In the genomic region with DNA sequence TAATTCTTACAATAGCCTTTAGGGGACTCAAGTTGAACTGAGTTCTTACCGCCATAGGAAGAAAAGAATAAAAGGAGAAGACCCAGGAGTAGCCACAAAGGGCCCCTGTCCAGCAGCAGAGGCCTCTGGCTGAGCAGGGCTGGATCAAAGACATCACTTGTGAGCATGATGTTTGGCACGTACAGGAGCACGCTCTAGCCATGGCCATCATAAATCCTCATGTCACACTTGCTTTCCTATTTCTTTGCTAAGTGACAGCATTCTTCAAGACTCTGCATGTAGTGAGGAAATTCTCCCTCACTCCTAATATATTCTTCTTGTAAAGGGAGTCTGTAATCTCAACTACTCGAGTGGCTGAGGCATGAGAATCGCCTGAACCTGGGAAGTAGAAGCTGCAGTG, we compare ENCODE assay signal across 27 cellular contexts. TPM values are rescaled to one million over a fixed set of nuclear protein-coding genes. Genes with fewer than 3 reads are reported as not detected.
DNase-seq lines count a peak whose midpoint lies in the region; ATAC-seq, FAIRE-seq and TF ChIP-seq lines count a peak whose summit lies in the region.
"Had no signal": no experiment of that assay in that cellular context is flagged by ENCODE, and none has a peak within 500 bp of the region (broad histone marks: within the 10 kb centered on the region; RNA-seq: fewer than 3 reads in every experiment).

No MANE protein-coding gene starts in this region.

- 16% methylated on average over 5 of the region's 5 CpGs for WGBS in HepG2 (ENCODE audit: low lambda C conversion rate)
- WGBS in right lobe of liver (ENCODE audit: insufficient coverage, low coverage, low lambda C conversion rate, missing lambda C conversion rate): 33% methylated on average over 4 of the region's 5 CpGs

- in situ Hi-C loops in HepG2 (cut with HindIII; ENCODE audit: extremely low pct_ligation_motif_present, low pct_unique_long_range_greater_than_20kb): no loop called here

- H3K4me2 ChIP-seq in HepG2 (ENCODE audit: low read depth, low read length) (peak overlapping the region; percentile 24; the same call in 1 of the 2 replicates), neural progenitor cell (peak overlapping the region; percentile 38), Karpas-422 (ENCODE audit: low read depth, low read length, poor library complexity, severe bottlenecking) (no peak overlapping the region)

- H4K20me1 ChIP-seq in HepG2 (ENCODE audit: insufficient read depth, low read length) (no peaks in the 10 kb centered on the region), neural progenitor cell (ENCODE audit: low read depth) (no peaks in the 10 kb centered on the region), Karpas-422 (ENCODE audit: insufficient read depth, low read depth, low read length) (no peaks in the 10 kb centered on the region)

- no peaks in the 10 kb centered on the region for H3K9me2 ChIP-seq in Karpas-422 (replicated peaks; ENCODE audit: insufficient read depth, low read length)

- no peak for TF ChIP-seq RAD21 in HepG2 (CRISPR knock-in tag; IDR thresholded peaks at IDR 0.05)

- H3K36me3 ChIP-seq in HepG2 (replicated peaks in 1 of 2; ENCODE audit: control insufficient read depth in 1 of 2, insufficient read depth in 2 of 2, low read length in 2 of 2) (no peaks in the 10 kb centered on the region), right lobe of liver (no peaks in the 10 kb centered on the region), neural progenitor cell (no peaks in the 10 kb centered on the region), Karpas-422 (ENCODE audit: insufficient read depth, low read length) (no peaks in the 10 kb centered on the region)
- H3K36me3 ChIP-seq: HAP-1 had no signal

- 0 out of 6 replicates have a peak overlapping the region, but pooled peaks of 1 of the 3 experiments have one; percentile 23 for H3K4me3 ChIP-seq in HepG2 (replicated peaks in 1 of 3; ENCODE audit: insufficient read depth in 1 of 3, low read depth in 2 of 3, low read length in 3 of 3)
- no peak overlapping the region for H3K4me3 ChIP-seq in right lobe of liver
- no peak overlapping the region for H3K4me3 ChIP-seq in neural progenitor cell
- H3K4me3 ChIP-seq in Karpas-422 (ENCODE audit: low read length): no peak overlapping the region
- H3K4me3 ChIP-seq: HAP-1 had no signal

- H3K9me3 Mint-ChIP-seq in neural progenitor cell: peaks cover 7% of the 10 kb centered on the region

- H3K4me1 Mint-ChIP-seq in neural progenitor cell: peaks cover 15% of the 10 kb centered on the region

- no peaks in the 10 kb centered on the region for H3F3A ChIP-seq in neural progenitor cell (ENCODE audit: low read depth)

- H3K4me1 ChIP-seq in HepG2 (ENCODE audit: insufficient read depth, low read length) (peaks cover 7% of the 10 kb centered on the region), right lobe of liver (no peaks in the 10 kb centered on the region), neural progenitor cell (peaks cover 12% of the 10 kb centered on the region), Karpas-422 (ENCODE audit: low read length) (no peaks in the 10 kb centered on the region)
- H3K4me1 ChIP-seq: HAP-1 had no signal

- no peak for DNase-seq in HepG2 (ENCODE audit: low spot score)
- DNase-seq in right lobe of liver: no peak
- peak; percentile 68 for DNase-seq in left kidney (ENCODE audit: low read depth, low spot score)
- peak; percentile 30 for DNase-seq in neural progenitor cell (ENCODE audit: low spot score)
- no peak for DNase-seq in DMS114 treated with DMSO at 0.1 percent for 48 hours (lab: John Stamatoyannopoulos, UW; ENCODE audit: unreplicated experiment)
- no peak for DNase-seq in OCI-M1 (lab: John Stamatoyannopoulos, UW)
- DNase-seq in Karpas-422: no peak
- DNase-seq: 8988T, AML-193, DMS53, IMR-90, Kasumi-1, NCI-H1417, NCI-H1694 treated with DMSO at 0.1 percent for 48 hours, NCI-H2081 treated with DMSO at 0.1 percent for 48 hours, NCI-H2171 treated with DMSO at 0.1 percent for 48 hours, NCI-H526, Right ventricle myocardium superior had no signal

- H3K27ac ChIP-seq in HepG2 (ENCODE audit: extremely low read length, insufficient read depth, low read length) (no peak overlapping the region), right lobe of liver (no peak overlapping the region), neural progenitor cell (no peak overlapping the region), Karpas-422 (ENCODE audit: low read length) (no peak overlapping the region)
- H3K27ac ChIP-seq: C4-2B, HL-60 had no signal

- CTCF ChIA-PET in HepG2 (lab: Yijun Ruan, JAX; ENCODE audit: low intra/inter-chr PET ratio, low total read pairs): no interaction called here

- POLR2A ChIA-PET in HepG2 (lab: Yijun Ruan, JAX): no interaction called here

- H3K79me2 ChIP-seq in HepG2 (ENCODE audit: insufficient read depth, low read length) (no peaks in the 10 kb centered on the region), neural progenitor cell (ENCODE audit: low read depth) (no peaks in the 10 kb centered on the region), Karpas-422 (ENCODE audit: low read length) (no peaks in the 10 kb centered on the region)

- intact Hi-C loops in HepG2 (cut with micrococcal nuclease; ENCODE audit: unreplicated experiment) (no loop called here), right lobe of liver (cut with DNase I) (no loop called here)

- no peaks in the 10 kb centered on the region for H3K36me3 Mint-ChIP-seq in neural progenitor cell

- H2AFZ ChIP-seq in HepG2 (ENCODE audit: low read length) (no peak overlapping the region), neural progenitor cell (replicated peaks) (peak overlapping the region; percentile 58), Karpas-422 (ENCODE audit: low read length) (no peak overlapping the region)

- H3K4me3 Mint-ChIP-seq in neural progenitor cell: no peak overlapping the region

- H3K27me3 Mint-ChIP-seq in neural progenitor cell (ENCODE audit: insufficient read depth, low read depth): peaks cover 10% of the 10 kb centered on the region

- BruUV-seq in HepG2 (replicated peaks; lab: Mats Ljungman, UMichigan): no TSS peak

- no peak for TF ChIP-seq EP300 in HepG2 (IDR thresholded peaks at IDR 0.05; ENCODE audit: low read depth in 2 of 2, low read length in 2 of 2)
- TF ChIP-seq EP300 in HepG2 (CRISPR knock-in tag; IDR thresholded peaks at IDR 0.05; ENCODE audit: borderline replicate concordance): no peak

- no peak for TF ChIP-seq POLR2A in HepG2 (IDR thresholded peaks at IDR 0.05; ENCODE audit: insufficient read depth in 1 of 2, low read depth in 2 of 2, low read length in 2 of 2)
- no peak for TF ChIP-seq POLR2A in right lobe of liver (IDR thresholded peaks at IDR 0.05)

- H3K27ac Mint-ChIP-seq in neural progenitor cell: peak overlapping the region; percentile 52

- H3K9ac ChIP-seq in HepG2 (ENCODE audit: insufficient read depth, low read depth, low read length) (no peak overlapping the region), neural progenitor cell (no peak overlapping the region), Karpas-422 (ENCODE audit: low read length) (no peak overlapping the region)

- H3K27me3 ChIP-seq in HepG2 (ENCODE audit: control insufficient read depth in 1 of 2, insufficient read depth in 2 of 2, low read length in 2 of 2) (peaks cover 0 to 5% of the 10 kb centered on the region in 2 experiments; a peak in 1 of 5 replicates), right lobe of liver (no peaks in the 10 kb centered on the region), neural progenitor cell (no peaks in the 10 kb centered on the region), Karpas-422 (ENCODE audit: low read length) (no peaks in the 10 kb centered on the region)

- TF ChIP-seq CTCF in HepG2 (CRISPR knock-in tag; IDR thresholded peaks at IDR 0.05): no peak
- TF ChIP-seq CTCF in right lobe of liver (IDR thresholded peaks at IDR 0.05): no peak
- no peak for TF ChIP-seq CTCF in neural progenitor cell (IDR thresholded peaks at IDR 0.05)

- peak; percentile 50; the same call in 1 of the 3 replicates for ATAC-seq in HepG2
- no peak for ATAC-seq in right lobe of liver
- ATAC-seq in HG03378 (IDR thresholded peaks at IDR 0.05; ENCODE audit: unreplicated experiment): no peak

- FAIRE-seq in HepG2 (lab: Jason Lieb, UNC): no peak

- H3K9me3 ChIP-seq in HepG2 (ENCODE audit: low read length) (no peaks in the 10 kb centered on the region), right lobe of liver (no peaks in the 10 kb centered on the region), neural progenitor cell (ENCODE audit: low read depth) (no peaks in the 10 kb centered on the region), Karpas-422 (ENCODE audit: low read length) (no peaks in the 10 kb centered on the region)
- H3K9me3 ChIP-seq: HAP-1 had no signal

RNA-seq across cellular contexts. Expression of a gene that starts 15.7 kb away (rescaled TPM):
- total RNA-seq in HepG2 (2016; rRNA removed; fragmentation: Illumina TruSeq; extraction: Trizol) (not detected in 2 replicates), right lobe of liver (not detected), neural progenitor cell (ENCODE audit: low replicate concordance) (not detected in 2 replicates)
- not detected in 2 replicates for total RNA-seq in HepG2 (2016; cell fraction: cytosol; rRNA removed; fragmentation: Illumina TruSeq; extraction: Trizol; ENCODE audit: low read depth)
- not detected in 2 replicates for total RNA-seq in HepG2 (2016; cell fraction: insoluble cytoplasmic fraction; rRNA removed; fragmentation: Illumina TruSeq; extraction: Trizol)
- total RNA-seq in HepG2 (2016; cell fraction: membrane; rRNA removed; fragmentation: Illumina TruSeq; extraction: Trizol): not detected in 2 replicates
- not detected in 2 replicates for total RNA-seq in HepG2 (2016; cell fraction: nucleus; rRNA removed; fragmentation: Illumina TruSeq; extraction: Trizol)
- not detected in 2 replicates for polyA plus RNA-seq in HepG2 (2011; rRNA removed)
- not detected in 2 replicates for polyA plus RNA-seq in HepG2 (2011; cell fraction: cytosol; rRNA removed)
- polyA plus RNA-seq in HepG2 (2011; cell fraction: nucleus; rRNA removed): not detected in 2 replicates
- polyA plus RNA-seq in HepG2 (2012): not detected in 2 replicates
- not detected in 2 replicates for polyA plus RNA-seq in HepG2 (2016; cell fraction: cytosol; fragmentation: Illumina TruSeq; extraction: Trizol; ENCODE audit: low read depth)
- not detected in 2 replicates for polyA plus RNA-seq in HepG2 (2016; cell fraction: insoluble cytoplasmic fraction; fragmentation: Illumina TruSeq; extraction: Trizol; ENCODE audit: low read depth)
- polyA plus RNA-seq in HepG2 (2016; cell fraction: membrane; fragmentation: Illumina TruSeq; extraction: Trizol; ENCODE audit: low read depth): not detected in 2 replicates
- polyA plus RNA-seq in HepG2 (2016; cell fraction: nucleus; fragmentation: Illumina TruSeq; extraction: Trizol; ENCODE audit: insufficient read depth, low read depth): not detected in 2 replicates
- polyA minus RNA-seq in HepG2 (2011; rRNA and poly(A)+ RNA removed; ENCODE audit: low replicate concordance): not detected in 2 replicates
- polyA minus RNA-seq in HepG2 (2011; cell fraction: cytosol; rRNA and poly(A)+ RNA removed): not detected in 2 replicates
- polyA minus RNA-seq in HepG2 (2011; cell fraction: nucleus; rRNA and poly(A)+ RNA removed): not detected in 2 replicates
- not detected in 2 replicates for total RNA-seq in Karpas-422 (2014; rRNA removed; shearing (Covaris generic); ENCODE audit: low replicate concordance)
- total RNA-seq: HT1080, IMR-90, MCF 10A, OCI-LY7, Right ventricle myocardium superior, SK-MEL-5 had no signal
- polyA plus RNA-seq: AG04450, IMR-90 had no signal

RNA-seq across cellular contexts. Expression of a gene that starts 20.3 kb away (rescaled TPM):
- total RNA-seq in HepG2 (2016; rRNA removed; fragmentation: Illumina TruSeq; extraction: Trizol) (not detected in 2 replicates), right lobe of liver (not detected), neural progenitor cell (ENCODE audit: low replicate concordance) (0.13 and 0.25 TPM in 2 replicates)
- not detected in 2 replicates for total RNA-seq in HepG2 (2016; cell fraction: cytosol; rRNA removed; fragmentation: Illumina TruSeq; extraction: Trizol; ENCODE audit: low read depth)
- total RNA-seq in HepG2 (2016; cell fraction: insoluble cytoplasmic fraction; rRNA removed; fragmentation: Illumina TruSeq; extraction: Trizol): not detected in 2 replicates
- not detected in 2 replicates for total RNA-seq in HepG2 (2016; cell fraction: membrane; rRNA removed; fragmentation: Illumina TruSeq; extraction: Trizol)
- total RNA-seq in HepG2 (2016; cell fraction: nucleus; rRNA removed; fragmentation: Illumina TruSeq; extraction: Trizol): not detected in 2 replicates
- not detected in 2 replicates for polyA plus RNA-seq in HepG2 (2011; rRNA removed)
- polyA plus RNA-seq in HepG2 (2011; cell fraction: cytosol; rRNA removed): not detected in 2 replicates
- not detected in 2 replicates for polyA plus RNA-seq in HepG2 (2011; cell fraction: nucleus; rRNA removed)
- polyA plus RNA-seq in HepG2 (2012): not detected in 2 replicates
- not detected in 2 replicates for polyA plus RNA-seq in HepG2 (2016; cell fraction: cytosol; fragmentation: Illumina TruSeq; extraction: Trizol; ENCODE audit: low read depth)
- not detected in 2 replicates for polyA plus RNA-seq in HepG2 (2016; cell fraction: insoluble cytoplasmic fraction; fragmentation: Illumina TruSeq; extraction: Trizol; ENCODE audit: low read depth)
- not detected in 2 replicates for polyA plus RNA-seq in HepG2 (2016; cell fraction: membrane; fragmentation: Illumina TruSeq; extraction: Trizol; ENCODE audit: low read depth)
- not detected in 2 replicates for polyA plus RNA-seq in HepG2 (2016; cell fraction: nucleus; fragmentation: Illumina TruSeq; extraction: Trizol; ENCODE audit: insufficient read depth, low read depth)
- polyA minus RNA-seq in HepG2 (2011; rRNA and poly(A)+ RNA removed; ENCODE audit: low replicate concordance): not detected in 2 replicates
- polyA minus RNA-seq in HepG2 (2011; cell fraction: cytosol; rRNA and poly(A)+ RNA removed): not detected in 2 replicates
- polyA minus RNA-seq in HepG2 (2011; cell fraction: nucleus; rRNA and poly(A)+ RNA removed): not detected in 2 replicates
- total RNA-seq in Karpas-422 (2014; rRNA removed; shearing (Covaris generic); ENCODE audit: low replicate concordance): not detected in 2 replicates
- total RNA-seq: HT1080, IMR-90, MCF 10A, Right ventricle myocardium superior, SK-MEL-5 had no signal
- polyA plus RNA-seq: AG04450, IMR-90 had no signal

RNA-seq across cellular contexts. Expression of a gene that starts 33.5 kb away (rescaled TPM):
- total RNA-seq in HepG2 (2016; rRNA removed; fragmentation: Illumina TruSeq; extraction: Trizol) (not detected in 2 replicates), right lobe of liver (not detected), neural progenitor cell (ENCODE audit: low replicate concordance) (not detected in 2 replicates)
- not detected in 2 replicates for total RNA-seq in HepG2 (2016; cell fraction: cytosol; rRNA removed; fragmentation: Illumina TruSeq; extraction: Trizol; ENCODE audit: low read depth)
- not detected in 2 replicates for total RNA-seq in HepG2 (2016; cell fraction: insoluble cytoplasmic fraction; rRNA removed; fragmentation: Illumina TruSeq; extraction: Trizol)
- not detected in 2 replicates for total RNA-seq in HepG2 (2016; cell fraction: membrane; rRNA removed; fragmentation: Illumina TruSeq; extraction: Trizol)
- not detected in 2 replicates for total RNA-seq in HepG2 (2016; cell fraction: nucleus; rRNA removed; fragmentation: Illumina TruSeq; extraction: Trizol)
- not detected in 2 replicates for polyA plus RNA-seq in HepG2 (2011; rRNA removed)
- polyA plus RNA-seq in HepG2 (2011; cell fraction: cytosol; rRNA removed): not detected in 2 replicates
- polyA plus RNA-seq in HepG2 (2011; cell fraction: nucleus; rRNA removed): not detected in 2 replicates
- not detected in 2 replicates for polyA plus RNA-seq in HepG2 (2012)
- not detected in 2 replicates for polyA plus RNA-seq in HepG2 (2016; cell fraction: cytosol; fragmentation: Illumina TruSeq; extraction: Trizol; ENCODE audit: low read depth)
- polyA plus RNA-seq in HepG2 (2016; cell fraction: insoluble cytoplasmic fraction; fragmentation: Illumina TruSeq; extraction: Trizol; ENCODE audit: low read depth): not detected in 2 replicates
- not detected in 2 replicates for polyA plus RNA-seq in HepG2 (2016; cell fraction: membrane; fragmentation: Illumina TruSeq; extraction: Trizol; ENCODE audit: low read depth)
- not detected in 2 replicates for polyA plus RNA-seq in HepG2 (2016; cell fraction: nucleus; fragmentation: Illumina TruSeq; extraction: Trizol; ENCODE audit: insufficient read depth, low read depth)
- polyA minus RNA-seq in HepG2 (2011; rRNA and poly(A)+ RNA removed; ENCODE audit: low replicate concordance): not detected in 2 replicates
- polyA minus RNA-seq in HepG2 (2011; cell fraction: cytosol; rRNA and poly(A)+ RNA removed): not detected in 2 replicates
- polyA minus RNA-seq in HepG2 (2011; cell fraction: nucleus; rRNA and poly(A)+ RNA removed): not detected in 2 replicates
- total RNA-seq in Karpas-422 (2014; rRNA removed; shearing (Covaris generic); ENCODE audit: low replicate concordance): not detected in 2 replicates
- total RNA-seq: HT1080, IMR-90, MCF 10A, OCI-LY7, Right ventricle myocardium superior, SK-MEL-5 had no signal
- polyA plus RNA-seq: AG04450, IMR-90 had no signal

RNA-seq across cellular contexts. Expression of a gene that starts 35.9 kb away (rescaled TPM):
- total RNA-seq in HepG2 (2016; rRNA removed; fragmentation: Illumina TruSeq; extraction: Trizol): not detected in 2 replicates
- not detected in 2 replicates for total RNA-seq in HepG2 (2016; cell fraction: cytosol; rRNA removed; fragmentation: Illumina TruSeq; extraction: Trizol; ENCODE audit: low read depth)
- not detected in 2 replicates for total RNA-seq in HepG2 (2016; cell fraction: insoluble cytoplasmic fraction; rRNA removed; fragmentation: Illumina TruSeq; extraction: Trizol)
- not detected in 2 replicates for total RNA-seq in HepG2 (2016; cell fraction: membrane; rRNA removed; fragmentation: Illumina TruSeq; extraction: Trizol)
- total RNA-seq in HepG2 (2016; cell fraction: nucleus; rRNA removed; fragmentation: Illumina TruSeq; extraction: Trizol): not detected in 2 replicates
- polyA plus RNA-seq in HepG2 (2011; rRNA removed): not detected in 2 replicates
- polyA plus RNA-seq in HepG2 (2011; cell fraction: cytosol; rRNA removed): not detected in 2 replicates
- not detected in 2 replicates for polyA plus RNA-seq in HepG2 (2011; cell fraction: nucleus; rRNA removed)
- polyA plus RNA-seq in HepG2 (2012): not detected in 2 replicates
- not detected in 2 replicates for polyA plus RNA-seq in HepG2 (2016; cell fraction: cytosol; fragmentation: Illumina TruSeq; extraction: Trizol; ENCODE audit: low read depth)
- polyA plus RNA-seq in HepG2 (2016; cell fraction: insoluble cytoplasmic fraction; fragmentation: Illumina TruSeq; extraction: Trizol; ENCODE audit: low read depth): not detected in 2 replicates
- not detected in 2 replicates for polyA plus RNA-seq in HepG2 (2016; cell fraction: membrane; fragmentation: Illumina TruSeq; extraction: Trizol; ENCODE audit: low read depth)
- not detected in 2 replicates for polyA plus RNA-seq in HepG2 (2016; cell fraction: nucleus; fragmentation: Illumina TruSeq; extraction: Trizol; ENCODE audit: insufficient read depth, low read depth)
- not detected in 2 replicates for polyA minus RNA-seq in HepG2 (2011; rRNA and poly(A)+ RNA removed; ENCODE audit: low replicate concordance)
- polyA minus RNA-seq in HepG2 (2011; cell fraction: cytosol; rRNA and poly(A)+ RNA removed): not detected in 2 replicates
- polyA minus RNA-seq in HepG2 (2011; cell fraction: nucleus; rRNA and poly(A)+ RNA removed): not detected in 2 replicates
- not detected for total RNA-seq in right lobe of liver
- not detected in 2 replicates for total RNA-seq in neural progenitor cell (ENCODE audit: low replicate concordance)
- total RNA-seq in Karpas-422 (2014; rRNA removed; shearing (Covaris generic); ENCODE audit: low replicate concordance): not detected in 2 replicates
- total RNA-seq: HT1080, IMR-90, MCF 10A, OCI-LY7, Right ventricle myocardium superior, SK-MEL-5 had no signal
- polyA plus RNA-seq: AG04450, IMR-90 had no signal

RNA-seq across cellular contexts. Expression of a gene that starts 57.7 kb away (rescaled TPM):
- total RNA-seq in HepG2 (2016; rRNA removed; fragmentation: Illumina TruSeq; extraction: Trizol) (0.24 TPM in 1 of 2 replicates, not detected in the other), right lobe of liver (under 1 TPM in 3 of 6 experiments, not detected in 3; 0.06 to 0.46 (median 0.28) TPM), neural progenitor cell (ENCODE audit: low replicate concordance) (not detected in 2 replicates)
- total RNA-seq in HepG2 (2016; cell fraction: cytosol; rRNA removed; fragmentation: Illumina TruSeq; extraction: Trizol; ENCODE audit: low read depth): not detected in 2 replicates
- total RNA-seq in HepG2 (2016; cell fraction: insoluble cytoplasmic fraction; rRNA removed; fragmentation: Illumina TruSeq; extraction: Trizol): 0.26 TPM in 1 of 2 replicates, not detected in the other
- total RNA-seq in HepG2 (2016; cell fraction: membrane; rRNA removed; fragmentation: Illumina TruSeq; extraction: Trizol): 0.03 TPM in 1 of 2 replicates, not detected in the other
- not detected in 2 replicates for total RNA-seq in HepG2 (2016; cell fraction: nucleus; rRNA removed; fragmentation: Illumina TruSeq; extraction: Trizol)
- 0.04 and 0.30 TPM in 2 replicates for polyA plus RNA-seq in HepG2 (2011; rRNA removed)
- polyA plus RNA-seq in HepG2 (2011; cell fraction: cytosol; rRNA removed): 0.05 and 0.15 TPM in 2 replicates
- 0.13 and 0.14 TPM in 2 replicates for polyA plus RNA-seq in HepG2 (2011; cell fraction: nucleus; rRNA removed)
- polyA plus RNA-seq in HepG2 (2012): 0.28 TPM in 1 of 2 replicates, not detected in the other
- polyA plus RNA-seq in HepG2 (2016; cell fraction: cytosol; fragmentation: Illumina TruSeq; extraction: Trizol; ENCODE audit: low read depth): not detected in 2 replicates
- polyA plus RNA-seq in HepG2 (2016; cell fraction: insoluble cytoplasmic fraction; fragmentation: Illumina TruSeq; extraction: Trizol; ENCODE audit: low read depth): not detected in 2 replicates
- not detected in 2 replicates for polyA plus RNA-seq in HepG2 (2016; cell fraction: membrane; fragmentation: Illumina TruSeq; extraction: Trizol; ENCODE audit: low read depth)
- not detected in 2 replicates for polyA plus RNA-seq in HepG2 (2016; cell fraction: nucleus; fragmentation: Illumina TruSeq; extraction: Trizol; ENCODE audit: insufficient read depth, low read depth)
- 0.10 TPM in 1 of 2 replicates, not detected in the other for polyA minus RNA-seq in HepG2 (2011; rRNA and poly(A)+ RNA removed; ENCODE audit: low replicate concordance)
- not detected in 2 replicates for polyA minus RNA-seq in HepG2 (2011; cell fraction: cytosol; rRNA and poly(A)+ RNA removed)
- polyA minus RNA-seq in HepG2 (2011; cell fraction: nucleus; rRNA and poly(A)+ RNA removed): 0.75 and 1.2 TPM in 2 replicates
- total RNA-seq in Karpas-422 (2014; rRNA removed; shearing (Covaris generic); ENCODE audit: low replicate concordance): not detected in 2 replicates
- total RNA-seq: HT1080, IMR-90, MCF 10A, OCI-LY7, Right ventricle myocardium superior, SK-MEL-5 had no signal
- polyA plus RNA-seq: AG04450, IMR-90 had no signal

Comparison
In these comparisons a context has a peak if more than half of its experiments do, and no peak if none do; other contexts are left out.
1. DNase-seq: peak in left kidney (single experiment) and neural progenitor cell (single experiment); none in HepG2 (single experiment), right lobe of liver (0 of 3), DMS114 treated with DMSO at 0.1 percent for 48 hours (single experiment), OCI-M1 (single experiment) and Karpas-422 (single experiment).